In the genomic region with DNA sequence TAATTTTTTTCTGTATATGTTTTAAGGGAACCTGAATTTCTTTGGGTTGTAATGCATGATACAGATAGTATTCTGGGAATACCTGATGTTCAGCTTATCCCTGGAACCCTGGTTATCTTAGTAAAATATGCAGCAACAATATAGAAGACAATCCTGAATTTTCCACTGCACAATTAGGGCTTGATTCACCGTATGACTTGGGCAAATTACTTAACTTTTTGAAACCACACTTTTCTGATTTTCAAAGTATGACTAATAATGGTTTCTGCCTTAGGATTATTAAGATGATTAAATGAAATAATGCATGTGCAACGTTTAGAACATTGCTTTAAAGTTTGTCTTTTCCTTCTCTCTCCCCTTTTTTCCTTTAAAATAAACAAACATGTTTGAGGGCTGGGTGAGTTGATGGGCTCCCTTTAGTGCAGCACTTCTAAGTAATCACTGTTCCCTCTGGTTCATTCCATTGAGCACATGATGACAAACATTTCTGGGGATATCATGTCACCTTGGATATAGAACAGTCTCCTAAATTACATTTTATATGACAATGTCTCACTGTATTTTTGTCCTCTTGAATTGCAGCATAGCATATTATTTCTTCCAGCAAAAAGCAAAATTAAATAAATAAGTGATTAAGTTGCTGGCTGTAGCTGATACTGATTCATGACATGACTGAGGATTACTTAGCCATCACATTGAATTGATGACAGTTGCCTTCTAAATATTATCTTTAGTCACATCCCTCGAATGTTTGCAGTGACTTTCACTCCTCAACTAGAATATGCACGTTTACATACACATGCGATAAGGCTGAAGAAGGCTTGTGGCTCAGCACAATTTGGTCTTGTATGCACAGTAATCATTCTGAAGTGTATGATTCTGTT, we compare ENCODE assay signal across 2 cellular contexts.
TF ChIP-seq lines count a peak whose summit lies in the region.

No MANE protein-coding gene starts in this region.

TF ChIP-seq in K562, 482 proteins besides CTCF, POLR2A, EP300 and RAD21 (continues in another document):
- TF ChIP-seq ARID1B (IDR thresholded peaks at IDR 0.05) (peak; percentile 31; the same call in 1 of the 2 replicates), CBFA2T3 (IDR thresholded peaks at IDR 0.05) (peak; percentile 69), RCOR1 (IDR thresholded peaks at IDR 0.05; ENCODE audit: borderline replicate concordance in 1 of 2, low read depth in 2 of 2, low read length in 2 of 2) (peak in 1 of 2 experiments; percentile 14; a peak in 1 of 4 replicates), BHLHE40 (IDR thresholded peaks at IDR 0.05; ENCODE audit: low read length) (peak; percentile 57; the same call in 1 of the 2 replicates), ZNF668 (CRISPR knock-in tag; IDR thresholded peaks at IDR 0.05) (no peak), MEIS2 (IDR thresholded peaks at IDR 0.05; ENCODE audit: partially characterized antibody) (peak; percentile 40), ZNF512 (tag; IDR thresholded peaks at IDR 0.05) (no peak), NRF1 (conservative IDR thresholded peaks at IDR 0.05 in 1 of 2, IDR thresholded peaks at IDR 0.05 in 1 of 2) (no peak), PBX2 (CRISPR knock-in tag; IDR thresholded peaks at IDR 0.05; ENCODE audit: low read depth) (no peak), PBX2 (tag; conservative IDR thresholded peaks at IDR 0.05; ENCODE audit: low read depth) (0 out of 2 replicates have a peak, but pooled peaks have one; percentile 28), SRSF3 (IDR thresholded peaks at IDR 0.05; ENCODE audit: insufficient read depth, low read length) (no peak), KDM1A (IDR thresholded peaks at IDR 0.05) (peak in 1 of 2 experiments; percentile 28; a peak in 1 of 4 replicates)
- TF ChIP-seq, protein P1, sequence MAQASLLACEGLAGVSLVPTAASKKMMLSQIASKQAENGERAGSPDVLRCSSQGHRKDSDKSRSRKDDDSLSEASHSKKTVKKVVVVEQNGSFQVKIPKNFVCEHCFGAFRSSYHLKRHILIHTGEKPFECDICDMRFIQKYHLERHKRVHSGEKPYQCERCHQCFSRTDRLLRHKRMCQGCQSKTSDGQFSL (CRISPR knock-in tag; IDR thresholded peaks at IDR 0.05), result no peak
- TF ChIP-seq, protein P1 (tag; IDR thresholded peaks at IDR 0.05), result no peak
- TF ChIP-seq, protein P2, sequence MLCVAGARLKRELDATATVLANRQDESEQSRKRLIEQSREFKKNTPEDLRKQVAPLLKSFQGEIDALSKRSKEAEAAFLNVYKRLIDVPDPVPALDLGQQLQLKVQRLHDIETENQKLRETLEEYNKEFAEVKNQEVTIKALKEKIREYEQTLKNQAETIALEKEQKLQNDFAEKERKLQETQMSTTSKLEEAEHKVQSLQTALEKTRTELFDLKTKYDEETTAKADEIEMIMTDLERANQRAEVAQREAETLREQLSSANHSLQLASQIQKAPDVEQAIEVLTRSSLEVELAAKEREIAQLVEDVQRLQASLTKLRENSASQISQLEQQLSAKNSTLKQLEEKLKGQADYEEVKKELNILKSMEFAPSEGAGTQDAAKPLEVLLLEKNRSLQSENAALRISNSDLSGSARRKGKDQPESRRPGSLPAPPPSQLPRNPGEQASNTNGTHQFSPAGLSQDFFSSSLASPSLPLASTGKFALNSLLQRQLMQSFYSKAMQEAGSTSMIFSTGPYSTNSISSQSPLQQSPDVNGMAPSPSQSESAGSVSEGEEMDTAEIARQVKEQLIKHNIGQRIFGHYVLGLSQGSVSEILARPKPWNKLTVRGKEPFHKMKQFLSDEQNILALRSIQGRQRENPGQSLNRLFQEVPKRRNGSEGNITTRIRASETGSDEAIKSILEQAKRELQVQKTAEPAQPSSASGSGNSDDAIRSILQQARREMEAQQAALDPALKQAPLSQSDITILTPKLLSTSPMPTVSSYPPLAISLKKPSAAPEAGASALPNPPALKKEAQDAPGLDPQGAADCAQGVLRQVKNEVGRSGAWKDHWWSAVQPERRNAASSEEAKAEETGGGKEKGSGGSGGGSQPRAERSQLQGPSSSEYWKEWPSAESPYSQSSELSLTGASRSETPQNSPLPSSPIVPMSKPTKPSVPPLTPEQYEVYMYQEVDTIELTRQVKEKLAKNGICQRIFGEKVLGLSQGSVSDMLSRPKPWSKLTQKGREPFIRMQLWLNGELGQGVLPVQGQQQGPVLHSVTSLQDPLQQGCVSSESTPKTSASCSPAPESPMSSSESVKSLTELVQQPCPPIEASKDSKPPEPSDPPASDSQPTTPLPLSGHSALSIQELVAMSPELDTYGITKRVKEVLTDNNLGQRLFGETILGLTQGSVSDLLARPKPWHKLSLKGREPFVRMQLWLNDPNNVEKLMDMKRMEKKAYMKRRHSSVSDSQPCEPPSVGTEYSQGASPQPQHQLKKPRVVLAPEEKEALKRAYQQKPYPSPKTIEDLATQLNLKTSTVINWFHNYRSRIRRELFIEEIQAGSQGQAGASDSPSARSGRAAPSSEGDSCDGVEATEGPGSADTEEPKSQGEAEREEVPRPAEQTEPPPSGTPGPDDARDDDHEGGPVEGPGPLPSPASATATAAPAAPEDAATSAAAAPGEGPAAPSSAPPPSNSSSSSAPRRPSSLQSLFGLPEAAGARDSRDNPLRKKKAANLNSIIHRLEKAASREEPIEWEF (CRISPR knock-in tag; IDR thresholded peaks at IDR 0.05), result no peak

TF ChIP-seq in GM23338, 12 proteins besides CTCF, POLR2A, EP300 and RAD21:
- TF ChIP-seq STAT1 (IDR thresholded peaks at IDR 0.05; ENCODE audit: unreplicated experiment) (no peak), NANOG (IDR thresholded peaks at IDR 0.05; ENCODE audit: borderline replicate concordance) (no peak), POLR2AphosphoS5 (IDR thresholded peaks at IDR 0.05; ENCODE audit: low read depth) (no peak), JUNB (IDR thresholded peaks at IDR 0.05; ENCODE audit: unreplicated experiment) (no peak), ZNF114 (CRISPR knock-in tag; IDR thresholded peaks at IDR 0.05) (no peak), EZH2phosphoT487 (IDR thresholded peaks at IDR 0.05; ENCODE audit: unreplicated experiment) (no peak)
- TF ChIP-seq, protein P3, sequence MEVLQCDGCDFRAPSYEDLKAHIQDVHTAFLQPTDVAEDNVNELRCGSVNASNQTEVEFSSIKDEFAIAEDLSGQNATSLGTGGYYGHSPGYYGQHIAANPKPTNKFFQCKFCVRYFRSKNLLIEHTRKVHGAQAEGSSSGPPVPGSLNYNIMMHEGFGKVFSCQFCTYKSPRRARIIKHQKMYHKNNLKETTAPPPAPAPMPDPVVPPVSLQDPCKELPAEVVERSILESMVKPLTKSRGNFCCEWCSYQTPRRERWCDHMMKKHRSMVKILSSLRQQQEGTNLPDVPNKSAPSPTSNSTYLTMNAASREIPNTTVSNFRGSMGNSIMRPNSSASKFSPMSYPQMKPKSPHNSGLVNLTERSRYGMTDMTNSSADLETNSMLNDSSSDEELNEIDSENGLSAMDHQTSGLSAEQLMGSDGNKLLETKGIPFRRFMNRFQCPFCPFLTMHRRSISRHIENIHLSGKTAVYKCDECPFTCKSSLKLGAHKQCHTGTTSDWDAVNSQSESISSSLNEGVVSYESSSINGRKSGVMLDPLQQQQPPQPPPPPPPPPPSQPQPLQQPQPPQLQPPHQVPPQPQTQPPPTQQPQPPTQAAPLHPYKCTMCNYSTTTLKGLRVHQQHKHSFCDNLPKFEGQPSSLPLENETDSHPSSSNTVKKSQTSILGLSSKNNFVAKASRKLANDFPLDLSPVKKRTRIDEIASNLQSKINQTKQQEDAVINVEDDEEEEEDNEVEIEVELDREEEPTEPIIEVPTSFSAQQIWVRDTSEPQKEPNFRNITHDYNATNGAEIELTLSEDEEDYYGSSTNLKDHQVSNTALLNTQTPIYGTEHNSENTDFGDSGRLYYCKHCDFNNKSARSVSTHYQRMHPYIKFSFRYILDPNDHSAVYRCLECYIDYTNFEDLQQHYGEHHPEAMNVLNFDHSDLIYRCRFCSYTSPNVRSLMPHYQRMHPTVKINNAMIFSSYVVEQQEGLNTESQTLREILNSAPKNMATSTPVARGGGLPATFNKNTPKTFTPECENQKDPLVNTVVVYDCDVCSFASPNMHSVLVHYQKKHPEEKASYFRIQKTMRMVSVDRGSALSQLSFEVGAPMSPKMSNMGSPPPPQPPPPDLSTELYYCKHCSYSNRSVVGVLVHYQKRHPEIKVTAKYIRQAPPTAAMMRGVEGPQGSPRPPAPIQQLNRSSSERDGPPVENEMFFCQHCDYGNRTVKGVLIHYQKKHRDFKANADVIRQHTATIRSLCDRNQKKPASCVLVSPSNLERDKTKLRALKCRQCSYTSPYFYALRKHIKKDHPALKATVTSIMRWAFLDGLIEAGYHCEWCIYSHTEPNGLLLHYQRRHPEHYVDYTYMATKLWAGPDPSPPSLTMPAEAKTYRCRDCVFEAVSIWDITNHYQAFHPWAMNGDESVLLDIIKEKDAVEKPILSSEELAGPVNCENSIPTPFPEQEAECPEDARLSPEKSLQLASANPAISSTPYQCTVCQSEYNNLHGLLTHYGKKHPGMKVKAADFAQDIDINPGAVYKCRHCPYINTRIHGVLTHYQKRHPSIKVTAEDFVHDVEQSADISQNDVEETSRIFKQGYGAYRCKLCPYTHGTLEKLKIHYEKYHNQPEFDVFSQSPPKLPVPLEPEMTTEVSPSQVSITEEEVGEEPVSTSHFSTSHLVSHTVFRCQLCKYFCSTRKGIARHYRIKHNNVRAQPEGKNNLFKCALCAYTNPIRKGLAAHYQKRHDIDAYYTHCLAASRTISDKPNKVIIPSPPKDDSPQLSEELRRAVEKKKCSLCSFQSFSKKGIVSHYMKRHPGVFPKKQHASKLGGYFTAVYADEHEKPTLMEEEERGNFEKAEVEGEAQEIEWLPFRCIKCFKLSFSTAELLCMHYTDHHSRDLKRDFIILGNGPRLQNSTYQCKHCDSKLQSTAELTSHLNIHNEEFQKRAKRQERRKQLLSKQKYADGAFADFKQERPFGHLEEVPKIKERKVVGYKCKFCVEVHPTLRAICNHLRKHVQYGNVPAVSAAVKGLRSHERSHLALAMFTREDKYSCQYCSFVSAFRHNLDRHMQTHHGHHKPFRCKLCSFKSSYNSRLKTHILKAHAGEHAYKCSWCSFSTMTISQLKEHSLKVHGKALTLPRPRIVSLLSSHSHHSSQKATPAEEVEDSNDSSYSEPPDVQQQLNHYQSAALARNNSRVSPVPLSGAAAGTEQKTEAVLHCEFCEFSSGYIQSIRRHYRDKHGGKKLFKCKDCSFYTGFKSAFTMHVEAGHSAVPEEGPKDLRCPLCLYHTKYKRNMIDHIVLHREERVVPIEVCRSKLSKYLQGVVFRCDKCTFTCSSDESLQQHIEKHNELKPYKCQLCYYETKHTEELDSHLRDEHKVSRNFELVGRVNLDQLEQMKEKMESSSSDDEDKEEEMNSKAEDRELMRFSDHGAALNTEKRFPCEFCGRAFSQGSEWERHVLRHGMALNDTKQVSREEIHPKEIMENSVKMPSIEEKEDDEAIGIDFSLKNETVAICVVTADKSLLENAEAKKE (CRISPR knock-in tag; IDR thresholded peaks at IDR 0.05), result no peak
- TF ChIP-seq, protein P4, sequence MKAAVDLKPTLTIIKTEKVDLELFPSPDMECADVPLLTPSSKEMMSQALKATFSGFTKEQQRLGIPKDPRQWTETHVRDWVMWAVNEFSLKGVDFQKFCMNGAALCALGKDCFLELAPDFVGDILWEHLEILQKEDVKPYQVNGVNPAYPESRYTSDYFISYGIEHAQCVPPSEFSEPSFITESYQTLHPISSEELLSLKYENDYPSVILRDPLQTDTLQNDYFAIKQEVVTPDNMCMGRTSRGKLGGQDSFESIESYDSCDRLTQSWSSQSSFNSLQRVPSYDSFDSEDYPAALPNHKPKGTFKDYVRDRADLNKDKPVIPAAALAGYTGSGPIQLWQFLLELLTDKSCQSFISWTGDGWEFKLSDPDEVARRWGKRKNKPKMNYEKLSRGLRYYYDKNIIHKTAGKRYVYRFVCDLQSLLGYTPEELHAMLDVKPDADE (IDR thresholded peaks at IDR 0.05), result no peak
